1 cellular context compared by ENCODE assay signal in the genomic region with DNA sequence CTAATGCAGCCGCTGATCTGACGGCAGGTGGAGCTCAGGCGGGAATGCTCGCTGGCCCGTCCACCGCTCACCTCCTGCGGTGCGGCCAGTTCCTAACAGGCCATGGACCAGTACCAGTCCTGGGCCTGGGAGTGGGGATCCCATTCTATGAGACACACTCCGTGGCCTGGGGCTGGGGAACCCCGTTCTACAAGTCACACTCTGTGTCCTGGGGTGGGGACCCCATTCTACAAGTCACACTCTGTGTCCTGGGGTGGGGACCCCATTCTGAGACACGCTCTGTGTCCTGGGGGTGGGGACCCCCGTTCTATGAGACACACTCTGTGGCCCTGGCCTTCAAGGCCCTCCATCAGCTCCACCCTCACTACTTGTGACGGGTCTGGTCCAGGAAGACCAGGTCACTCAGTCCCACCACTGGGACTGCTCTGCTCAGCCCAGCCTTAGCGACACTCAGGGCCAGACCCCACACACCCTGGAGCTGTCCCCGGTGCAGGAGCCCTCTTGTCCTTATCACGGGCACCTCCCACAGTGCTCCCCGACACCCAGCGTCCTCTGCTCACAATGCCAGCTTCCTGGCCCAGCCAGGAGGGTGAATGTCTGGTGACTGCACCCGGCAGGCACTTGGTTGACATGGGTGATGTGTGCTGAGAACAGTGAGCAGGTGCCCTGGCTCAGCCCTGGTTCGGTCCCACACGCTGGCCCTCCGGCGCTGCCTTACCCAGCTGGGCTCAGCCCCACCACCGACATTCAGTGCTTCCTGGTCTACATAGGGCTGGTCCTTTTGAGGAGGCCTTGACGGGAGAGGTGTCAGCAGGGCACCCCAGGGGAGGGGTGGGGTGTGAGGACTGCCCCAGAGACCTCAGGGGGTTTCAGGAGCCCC.
TF ChIP-seq lines count a peak whose summit lies in the region.

No MANE protein-coding gene starts in this region.

TF ChIP-seq in WTC11, 78 proteins besides CTCF, POLR2A, EP300 and RAD21 (continued from another document):
- TF ChIP-seq KAT7 (CRISPR knock-in tag; IDR thresholded peaks at IDR 0.05; ENCODE audit: borderline replicate concordance) = no peak
- TF ChIP-seq, protein P1, sequence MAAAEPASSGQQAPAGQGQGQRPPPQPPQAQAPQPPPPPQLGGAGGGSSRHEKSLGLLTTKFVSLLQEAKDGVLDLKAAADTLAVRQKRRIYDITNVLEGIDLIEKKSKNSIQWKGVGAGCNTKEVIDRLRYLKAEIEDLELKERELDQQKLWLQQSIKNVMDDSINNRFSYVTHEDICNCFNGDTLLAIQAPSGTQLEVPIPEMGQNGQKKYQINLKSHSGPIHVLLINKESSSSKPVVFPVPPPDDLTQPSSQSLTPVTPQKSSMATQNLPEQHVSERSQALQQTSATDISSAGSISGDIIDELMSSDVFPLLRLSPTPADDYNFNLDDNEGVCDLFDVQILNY (CRISPR knock-in tag; IDR thresholded peaks at IDR 0.05) = no peak
- TF ChIP-seq, protein P2, sequence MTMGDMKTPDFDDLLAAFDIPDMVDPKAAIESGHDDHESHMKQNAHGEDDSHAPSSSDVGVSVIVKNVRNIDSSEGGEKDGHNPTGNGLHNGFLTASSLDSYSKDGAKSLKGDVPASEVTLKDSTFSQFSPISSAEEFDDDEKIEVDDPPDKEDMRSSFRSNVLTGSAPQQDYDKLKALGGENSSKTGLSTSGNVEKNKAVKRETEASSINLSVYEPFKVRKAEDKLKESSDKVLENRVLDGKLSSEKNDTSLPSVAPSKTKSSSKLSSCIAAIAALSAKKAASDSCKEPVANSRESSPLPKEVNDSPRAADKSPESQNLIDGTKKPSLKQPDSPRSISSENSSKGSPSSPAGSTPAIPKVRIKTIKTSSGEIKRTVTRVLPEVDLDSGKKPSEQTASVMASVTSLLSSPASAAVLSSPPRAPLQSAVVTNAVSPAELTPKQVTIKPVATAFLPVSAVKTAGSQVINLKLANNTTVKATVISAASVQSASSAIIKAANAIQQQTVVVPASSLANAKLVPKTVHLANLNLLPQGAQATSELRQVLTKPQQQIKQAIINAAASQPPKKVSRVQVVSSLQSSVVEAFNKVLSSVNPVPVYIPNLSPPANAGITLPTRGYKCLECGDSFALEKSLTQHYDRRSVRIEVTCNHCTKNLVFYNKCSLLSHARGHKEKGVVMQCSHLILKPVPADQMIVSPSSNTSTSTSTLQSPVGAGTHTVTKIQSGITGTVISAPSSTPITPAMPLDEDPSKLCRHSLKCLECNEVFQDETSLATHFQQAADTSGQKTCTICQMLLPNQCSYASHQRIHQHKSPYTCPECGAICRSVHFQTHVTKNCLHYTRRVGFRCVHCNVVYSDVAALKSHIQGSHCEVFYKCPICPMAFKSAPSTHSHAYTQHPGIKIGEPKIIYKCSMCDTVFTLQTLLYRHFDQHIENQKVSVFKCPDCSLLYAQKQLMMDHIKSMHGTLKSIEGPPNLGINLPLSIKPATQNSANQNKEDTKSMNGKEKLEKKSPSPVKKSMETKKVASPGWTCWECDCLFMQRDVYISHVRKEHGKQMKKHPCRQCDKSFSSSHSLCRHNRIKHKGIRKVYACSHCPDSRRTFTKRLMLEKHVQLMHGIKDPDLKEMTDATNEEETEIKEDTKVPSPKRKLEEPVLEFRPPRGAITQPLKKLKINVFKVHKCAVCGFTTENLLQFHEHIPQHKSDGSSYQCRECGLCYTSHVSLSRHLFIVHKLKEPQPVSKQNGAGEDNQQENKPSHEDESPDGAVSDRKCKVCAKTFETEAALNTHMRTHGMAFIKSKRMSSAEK (CRISPR knock-in tag; IDR thresholded peaks at IDR 0.05; ENCODE audit: borderline replicate concordance) = no peak
- TF ChIP-seq, protein P3, sequence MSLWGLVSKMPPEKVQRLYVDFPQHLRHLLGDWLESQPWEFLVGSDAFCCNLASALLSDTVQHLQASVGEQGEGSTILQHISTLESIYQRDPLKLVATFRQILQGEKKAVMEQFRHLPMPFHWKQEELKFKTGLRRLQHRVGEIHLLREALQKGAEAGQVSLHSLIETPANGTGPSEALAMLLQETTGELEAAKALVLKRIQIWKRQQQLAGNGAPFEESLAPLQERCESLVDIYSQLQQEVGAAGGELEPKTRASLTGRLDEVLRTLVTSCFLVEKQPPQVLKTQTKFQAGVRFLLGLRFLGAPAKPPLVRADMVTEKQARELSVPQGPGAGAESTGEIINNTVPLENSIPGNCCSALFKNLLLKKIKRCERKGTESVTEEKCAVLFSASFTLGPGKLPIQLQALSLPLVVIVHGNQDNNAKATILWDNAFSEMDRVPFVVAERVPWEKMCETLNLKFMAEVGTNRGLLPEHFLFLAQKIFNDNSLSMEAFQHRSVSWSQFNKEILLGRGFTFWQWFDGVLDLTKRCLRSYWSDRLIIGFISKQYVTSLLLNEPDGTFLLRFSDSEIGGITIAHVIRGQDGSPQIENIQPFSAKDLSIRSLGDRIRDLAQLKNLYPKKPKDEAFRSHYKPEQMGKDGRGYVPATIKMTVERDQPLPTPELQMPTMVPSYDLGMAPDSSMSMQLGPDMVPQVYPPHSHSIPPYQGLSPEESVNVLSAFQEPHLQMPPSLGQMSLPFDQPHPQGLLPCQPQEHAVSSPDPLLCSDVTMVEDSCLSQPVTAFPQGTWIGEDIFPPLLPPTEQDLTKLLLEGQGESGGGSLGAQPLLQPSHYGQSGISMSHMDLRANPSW (CRISPR knock-in tag; conservative IDR thresholded peaks at IDR 0.05; ENCODE audit: low read depth) = no peak
- TF ChIP-seq RELA (CRISPR knock-in tag; IDR thresholded peaks at IDR 0.05; ENCODE audit: borderline replicate concordance) = no peak
- TF ChIP-seq, protein P4, sequence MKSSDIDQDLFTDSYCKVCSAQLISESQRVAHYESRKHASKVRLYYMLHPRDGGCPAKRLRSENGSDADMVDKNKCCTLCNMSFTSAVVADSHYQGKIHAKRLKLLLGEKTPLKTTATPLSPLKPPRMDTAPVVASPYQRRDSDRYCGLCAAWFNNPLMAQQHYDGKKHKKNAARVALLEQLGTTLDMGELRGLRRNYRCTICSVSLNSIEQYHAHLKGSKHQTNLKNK (CRISPR knock-in tag; IDR thresholded peaks at IDR 0.05) = no peak
- no peak for TF ChIP-seq SMAD4 (CRISPR knock-in tag; IDR thresholded peaks at IDR 0.05)
